Comparison of ENCODE assay signal across 8 cellular contexts in the genomic region with DNA sequence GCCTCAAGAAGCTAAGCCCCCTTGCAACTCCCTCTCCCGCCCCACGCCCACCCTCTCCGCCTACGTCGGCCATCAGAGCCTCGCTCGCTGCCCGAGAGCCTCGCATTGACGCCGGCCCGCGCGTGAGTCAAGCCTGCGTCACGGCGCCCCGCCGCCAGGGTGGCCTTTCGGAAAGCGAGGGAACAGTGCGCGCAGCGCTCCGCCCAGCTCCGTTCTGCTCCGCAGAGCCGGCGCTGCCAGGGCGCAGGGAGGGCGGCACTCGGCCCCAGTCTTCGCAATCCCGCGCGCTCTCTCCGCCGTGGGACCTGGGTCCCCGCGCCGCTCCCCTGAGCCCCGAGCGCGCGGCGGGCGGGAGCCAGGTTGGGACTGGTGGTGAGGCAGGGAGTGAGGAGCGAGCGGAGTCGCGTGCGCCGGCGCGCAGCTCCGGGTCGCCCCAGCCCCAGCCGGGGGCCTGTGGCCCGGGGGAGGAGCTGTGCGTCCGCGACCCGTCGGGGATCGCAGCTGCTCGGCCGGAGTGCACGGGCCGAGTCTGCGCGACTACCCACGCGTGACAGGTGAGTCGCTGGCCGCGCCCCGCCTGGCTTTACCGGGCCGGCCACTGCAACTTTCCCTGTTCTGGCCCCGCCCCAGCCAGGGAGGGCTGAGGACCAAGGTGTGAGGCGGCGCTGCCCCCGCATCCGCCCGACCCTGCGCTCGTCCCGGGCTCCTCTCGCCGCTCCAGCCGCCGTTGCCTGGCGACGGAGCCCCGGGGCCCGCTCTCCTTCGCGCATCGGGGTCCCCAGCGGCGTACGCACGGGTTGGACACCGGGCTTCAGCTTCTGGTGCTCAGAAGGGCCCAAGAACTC. TPM values are rescaled to one million over a fixed set of nuclear protein-coding genes. Genes with fewer than 3 reads are reported as not detected.
A peak's percentile ranks its signal among the peaks of the same experiment; 100 is the strongest.
DNase-seq lines count a peak whose midpoint lies in the region; ATAC-seq, FAIRE-seq and TF ChIP-seq lines count a peak whose summit lies in the region.

A gene (plus strand): TSS at position 165 of the 845 bp plus-strand sequence. CDS start 16,436 bp downstream, outside the sequence.

- H3K27me3 ChIP-seq in K562 (ENCODE audit: control insufficient read depth in 2 of 2, insufficient read depth in 2 of 2, low read length in 2 of 2) = peaks cover 8 to 31% of the 10 kb centered on the region in 2 experiments; a peak in 4 of 5 replicates
- H3K27me3 ChIP-seq in kidney epithelial cell (ENCODE audit: control insufficient read depth, insufficient read depth, low read length) = peaks cover 49% of the 10 kb centered on the region
- H3K27me3 ChIP-seq in CD4-positive, alpha-beta T cell (ENCODE audit: control insufficient read depth, insufficient read depth, low read length) = peaks cover 84% of the 10 kb centered on the region

- no TSS peak for BruUV-seq in K562 (replicated peaks; lab: Mats Ljungman, UMichigan)

- H3K36me3 Mint-ChIP-seq in stimulated activated naive CD8-positive, alpha-beta T cell treated with anti-CD3 and anti-CD28 coated beads, Interleukin-15, Interleukin-2, amounts not matched to agents 100 ng/mL and 50 ng/mL, for 24 hours (ENCODE audit: low read depth) = no peaks in the 10 kb centered on the region
- H3K36me3 Mint-ChIP-seq in CD4-positive, alpha-beta T cell (ENCODE audit: low read depth) = no peaks in the 10 kb centered on the region

- no peak for TF ChIP-seq EP300 in K562 (IDR thresholded peaks at IDR 0.05; ENCODE audit: low read length)

- peak within 1 kb of the TSS; percentile 24 for H3K4me3 Mint-ChIP-seq in stimulated activated naive CD8-positive, alpha-beta T cell treated with anti-CD3 and anti-CD28 coated beads, Interleukin-15, Interleukin-2, amounts not matched to agents 100 ng/mL and 50 ng/mL, for 24 hours
- H3K4me3 Mint-ChIP-seq in CD4-positive, alpha-beta T cell = no peak within 1 kb of the TSS

- H3K9me3 ChIP-seq in K562 (replicated peaks; ENCODE audit: control insufficient read depth, insufficient read depth, low read depth, low read length) = no peaks in the 10 kb centered on the region
- no peaks in the 10 kb centered on the region for H3K9me3 ChIP-seq in CD4-positive, alpha-beta T cell (ENCODE audit: control insufficient read depth, low read length)

- no peaks in the 10 kb centered on the region for H3K9me3 Mint-ChIP-seq in stimulated activated naive CD8-positive, alpha-beta T cell treated with anti-CD3 and anti-CD28 coated beads, Interleukin-15, Interleukin-2, amounts not matched to agents 100 ng/mL and 50 ng/mL, for 24 hours
- no peaks in the 10 kb centered on the region for H3K9me3 Mint-ChIP-seq in CD4-positive, alpha-beta T cell

- intact Hi-C loops in K562 (cut with micrococcal nuclease) = no loop called here
- intact Hi-C loops in CD4-positive, alpha-beta T cell (cut with DNase I, micrococcal nuclease) = loop anchor here in 1 of 2 experiments (10.0 kb wide), 1 partner anchor 594 kb away; no protein-coding TSS in a partner anchor

- ATAC-seq in K562 (peak; percentile 55; the same call in 2 of the 3 replicates), GM21619 (IDR thresholded peaks at IDR 0.05; ENCODE audit: unreplicated experiment) (no peak)
- ATAC-seq in CD4-positive, alpha-beta T cell (ENCODE audit: poor library complexity) = no peak

- H3K9ac ChIP-seq in K562 (ENCODE audit: insufficient read depth in 1 of 2, low read depth in 2 of 2, low read length in 2 of 2) = no peak within 1 kb of the TSS

- peaks cover 7% of the 10 kb centered on the region for H3K4me1 Mint-ChIP-seq in stimulated activated naive CD8-positive, alpha-beta T cell treated with anti-CD3 and anti-CD28 coated beads, Interleukin-15, Interleukin-2, amounts not matched to agents 100 ng/mL and 50 ng/mL, for 24 hours (ENCODE audit: low read depth)
- H3K4me1 Mint-ChIP-seq in CD4-positive, alpha-beta T cell (ENCODE audit: low read depth) = no peaks in the 10 kb centered on the region

- H2AFZ ChIP-seq in K562 (ENCODE audit: low read depth, low read length) = no peak within 1 kb of the TSS

- H3K27me3 Mint-ChIP-seq in stimulated activated naive CD8-positive, alpha-beta T cell treated with anti-CD3 and anti-CD28 coated beads, Interleukin-15, Interleukin-2, amounts not matched to agents 100 ng/mL and 50 ng/mL, for 24 hours = peaks cover 35% of the 10 kb centered on the region
- H3K27me3 Mint-ChIP-seq in CD4-positive, alpha-beta T cell = peaks cover 42% of the 10 kb centered on the region

- TF ChIP-seq POLR2A in K562 (conservative IDR thresholded peaks at IDR 0.05) = no peak

- POLR2A ChIA-PET in K562 (lab: Yijun Ruan, JAX) = no interaction called here
- POLR2A ChIA-PET in CD4-positive, alpha-beta T cell (lab: Charles Lee) = no interaction called here

- no peak for FAIRE-seq in K562 (lab: Jason Lieb, UNC)

- 13% methylated on average over 82 of the region's 104 CpGs for WGBS in K562 (ENCODE audit: insufficient coverage, low coverage, missing lambda C conversion rate)

- no peaks in the 10 kb centered on the region for H3K79me2 ChIP-seq in K562 (ENCODE audit: control insufficient read depth, insufficient read depth, low read length)

- H4K20me1 ChIP-seq in K562 (replicated peaks; ENCODE audit: control insufficient read depth, insufficient read depth, low read length) = no peaks in the 10 kb centered on the region

- no peak for TF ChIP-seq CTCF in K562 (IDR thresholded peaks at IDR 0.05 in 2 of 3, conservative IDR thresholded peaks at IDR 0.05 in 1 of 3; ENCODE audit: insufficient read depth in 2 of 3, low read depth in 1 of 3, low read length in 3 of 3)
- no peak for TF ChIP-seq CTCF in kidney epithelial cell (IDR thresholded peaks at IDR 0.05; ENCODE audit: insufficient read depth, low read length, poor library complexity, severe bottlenecking)
- no peak for TF ChIP-seq CTCF in CD4-positive, alpha-beta T cell (IDR thresholded peaks at IDR 0.05)

- H3K27ac ChIP-seq in K562 (ENCODE audit: extremely low read depth, low read depth, low read length) = no peak within 1 kb of the TSS
- no peak within 1 kb of the TSS for H3K27ac ChIP-seq in CD4-positive, alpha-beta T cell (ENCODE audit: low read depth, low read length)

- in situ Hi-C loops in K562 (cut with MboI) = no loop called here

- no peak within 1 kb of the TSS for H3K4me2 ChIP-seq in K562 (ENCODE audit: insufficient read depth, low read length)

- no peaks in the 10 kb centered on the region for H3K36me3 ChIP-seq in K562 (ENCODE audit: control insufficient read depth, insufficient read depth, low read length)
- H3K36me3 ChIP-seq in kidney epithelial cell (ENCODE audit: control insufficient read depth, insufficient read depth, low read length) = no peaks in the 10 kb centered on the region

- H3K9me1 ChIP-seq in K562 (ENCODE audit: control insufficient read depth, insufficient read depth, low read length) = no peaks in the 10 kb centered on the region

- DNase-seq in EH (ENCODE audit: low read depth) (peak; percentile 69), NCI-H2171 (lab: John Stamatoyannopoulos, UW) (peak; percentile 72), K562 (ENCODE audit: extremely low read depth in 1 of 4, low spot score in 3 of 4) (peak in 2 of 4 experiments; percentile 27 to 32), kidney epithelial cell (ENCODE audit: low read depth) (no peak), T1000 (lab: John Stamatoyannopoulos, UW) (no peak)
- no peak for DNase-seq in CD4-positive, alpha-beta T cell

- TF ChIP-seq RAD21 in K562 (CRISPR knock-in tag; conservative IDR thresholded peaks at IDR 0.05 in 1 of 2, IDR thresholded peaks at IDR 0.05 in 1 of 2) = no peak

- peaks cover 0 to 15% of the 10 kb centered on the region in 2 experiments; a peak in 1 of 5 replicates for H3K4me1 ChIP-seq in K562 (replicated peaks in 1 of 2; ENCODE audit: control insufficient read depth in 2 of 2, insufficient read depth in 2 of 2, low read length in 2 of 2)

- CTCF ChIA-PET in K562 (lab: Yijun Ruan, JAX; ENCODE audit: low intra/inter-chr PET ratio) = no interaction called here
- CTCF ChIA-PET in CD4-positive, alpha-beta T cell (lab: Charles Lee) = no interaction called here

- no peak within 1 kb of the TSS for H3K4me3 ChIP-seq in K562
- peak within 1 kb of the TSS; percentile 20 for H3K4me3 ChIP-seq in kidney epithelial cell (ENCODE audit: low read depth, low read length)

- H3K27ac Mint-ChIP-seq in stimulated activated naive CD8-positive, alpha-beta T cell treated with anti-CD3 and anti-CD28 coated beads, Interleukin-15, Interleukin-2, amounts not matched to agents 100 ng/mL and 50 ng/mL, for 24 hours = no peak within 1 kb of the TSS
- no peak within 1 kb of the TSS for H3K27ac Mint-ChIP-seq in CD4-positive, alpha-beta T cell

TF ChIP-seq in K562, 482 proteins besides CTCF, POLR2A, EP300 and RAD21 (continues in another document):
- TF ChIP-seq GATAD2A (IDR thresholded peaks at IDR 0.05) = no peak
- TF ChIP-seq, protein P1, sequence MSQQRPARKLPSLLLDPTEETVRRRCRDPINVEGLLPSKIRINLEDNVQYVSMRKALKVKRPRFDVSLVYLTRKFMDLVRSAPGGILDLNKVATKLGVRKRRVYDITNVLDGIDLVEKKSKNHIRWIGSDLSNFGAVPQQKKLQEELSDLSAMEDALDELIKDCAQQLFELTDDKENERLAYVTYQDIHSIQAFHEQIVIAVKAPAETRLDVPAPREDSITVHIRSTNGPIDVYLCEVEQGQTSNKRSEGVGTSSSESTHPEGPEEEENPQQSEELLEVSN (IDR thresholded peaks at IDR 0.05; ENCODE audit: borderline replicate concordance in 1 of 2, extremely low read depth in 1 of 2, insufficient read depth in 1 of 2, insufficient read length in 1 of 2, low read depth in 1 of 2, low read length in 1 of 2, poor library complexity in 1 of 2, severe bottlenecking in 1 of 2) = peak in 1 of 2 experiments; percentile 37
- TF ChIP-seq JUN (IDR thresholded peaks at IDR 0.05; ENCODE audit: borderline replicate concordance, low read depth, low read length) = no peak
- no peak for TF ChIP-seq JUN (CRISPR knock-in tag; IDR thresholded peaks at IDR 0.05; ENCODE audit: borderline replicate concordance)

RNA-seq across cellular contexts. Expression of the gene that starts here (rescaled TPM):
- total RNA-seq in K562 (2011; cell fraction: chromatin; rRNA removed; ENCODE audit: low replicate concordance) = not detected in 2 replicates
- not detected in 2 replicates for total RNA-seq in K562 (2011; cell fraction: nucleolus; rRNA removed)
- total RNA-seq in K562 (2011; cell fraction: nucleoplasm; rRNA removed) = not detected in 2 replicates
- not detected in 2 replicates for total RNA-seq in K562 (2014; rRNA removed)
- total RNA-seq in K562 (2014; rRNA removed; fragmentation: Illumina TruSeq; extraction: Trizol) = not detected in 2 replicates
- total RNA-seq in K562 (2015; rRNA removed; fragmentation: Illumina TruSeq; extraction: Trizol) = not detected in 2 replicates
- not detected in 2 replicates for total RNA-seq in K562 (2021)
- polyA plus RNA-seq in K562 (2011; rRNA removed) = not detected in 2 replicates
- not detected in 2 replicates for polyA plus RNA-seq in K562 (2011; cell fraction: cytosol; rRNA removed)
- not detected in 2 replicates for polyA plus RNA-seq in K562 (2011; cell fraction: nucleus; rRNA removed)
- not detected in 2 replicates for polyA plus RNA-seq in K562 (2012)
- polyA plus RNA-seq in K562 (2014; fragmentation: Illumina TruSeq; extraction: Trizol) = not detected in 2 replicates
- not detected for polyA plus RNA-seq in K562 (2014; fragmentation: Nextera tagmentation; extraction: Ambion mirVana)
- not detected in 2 replicates for polyA plus RNA-seq in K562 (2014; rRNA removed)
- not detected in 2 replicates for polyA minus RNA-seq in K562 (2011; rRNA and poly(A)+ RNA removed)
- polyA minus RNA-seq in K562 (2011; cell fraction: cytosol; rRNA and poly(A)+ RNA removed) = not detected in 2 replicates
- not detected in 2 replicates for polyA minus RNA-seq in K562 (2011; cell fraction: nucleus; rRNA and poly(A)+ RNA removed)
- 0.42 and 0.75 TPM in 2 replicates for total RNA-seq in kidney epithelial cell
- not detected for total RNA-seq in CD4-positive, alpha-beta T cell

Comparison
In these comparisons a context has a peak if more than half of its experiments do, and no peak if none do; other contexts are left out.
1. Peak in ATAC-seq in K562; RNA of the gene not detected or under 1 TPM.
2. DNase-seq: peak in EH (single experiment) and NCI-H2171 (single experiment); none in kidney epithelial cell (single experiment), CD4-positive, alpha-beta T cell (0 of 10) and T1000 (single experiment).